29 cellular contexts compared by ENCODE assay signal in genomic region chr9:122144006-122144405, GRCh38. TPM values are rescaled to one million over a fixed set of nuclear protein-coding genes. Genes with fewer than 3 reads are reported as not detected.
"Had no signal": no experiment of that assay in that cellular context is flagged by ENCODE, and none has a peak within 500 bp of the region (broad histone marks: within the 10 kb centered on the region; RNA-seq: fewer than 3 reads in every experiment).

No MANE protein-coding gene starts in this region.

- H3K79me2 ChIP-seq: parathyroid adenoma had no signal

- ATAC-seq: activated naive CD8-positive, alpha-beta T cell treated with anti-CD3 and anti-CD28 coated beads, Interleukin-2, amount 50 U/mL, for 24 hours; activated T-cell treated with anti-CD3 and anti-CD28 coated beads, Interleukin-2, amount 50 U/mL, for 4 hours; activated T-helper 17 cell treated with anti-CD3 and anti-CD28 coated beads, Interleukin-2, amount 50 U/mL, for 72 hours; gastrocnemius medialis; psoas muscle; WTC11 had no signal

- H3K4me2 ChIP-seq: hepatocyte, neural progenitor cell had no signal

- H3K27me3 ChIP-seq: breast epithelium, gastrocnemius medialis, hepatocyte, spleen, testis, transverse colon had no signal

- H3K4me1 ChIP-seq: breast epithelium, neural progenitor cell, parathyroid adenoma had no signal

- H3K27ac ChIP-seq: breast epithelium, hepatocyte, neural progenitor cell, parathyroid adenoma, psoas muscle, spleen, testis, transverse colon had no signal

- H3K9ac ChIP-seq: neural progenitor cell, parathyroid adenoma had no signal

- H2AFZ ChIP-seq: hepatocyte, neural progenitor cell, parathyroid adenoma had no signal

- H3K36me3 ChIP-seq: breast epithelium, neural progenitor cell had no signal

- H3K9me3 ChIP-seq: breast epithelium, gastrocnemius medialis, psoas muscle, spleen, testis, transverse colon had no signal

- H3K4me3 ChIP-seq: breast epithelium, gastrocnemius medialis, hepatocyte, neural progenitor cell, psoas muscle, spleen, testis, transverse colon had no signal

- DNase-seq: activated CD4-positive, alpha-beta memory T cell treated with anti-CD3 and anti-CD28 coated beads, Interleukin-2, amount 10 ng/mL, durations not matched to agents 7 days and 5 days; activated CD4-positive, alpha-beta T cell treated with anti-CD3 and anti-CD28 coated beads for 1 hour; activated CD4-positive, alpha-beta T cell treated with anti-CD3 and anti-CD28 coated beads, Interleukin-2, amount 10 ng/mL, durations not matched to agents 7 days and 5 days; activated naive CD8-positive, alpha-beta T cell treated with anti-CD3 and anti-CD28 coated beads, Interleukin-2, amount 50 U/mL, for 24 hours; activated T-cell treated with anti-CD3 and anti-CD28 coated beads, Interleukin-2, amount 50 U/mL, for 4 hours; amygdala; central memory CD4-positive, alpha-beta T cell; effector CD4-positive, alpha-beta T cell; gastrocnemius medialis; glutamatergic neuron; islet precursor cell; naive B cell; occipital lobe; psoas muscle; spleen; stimulated activated naive CD4-positive, alpha-beta T cell treated with Interleukin-2 at 50 U/mL for 16 hours; testis; transverse colon had no signal

RNA-seq across cellular contexts. Expression of gene MORN5, which starts 15.7 kb away (rescaled TPM):
- total RNA-seq: activated CD4-positive, alpha-beta memory T cell treated with anti-CD3 and anti-CD28 coated beads, Interleukin-2, amount 10 ng/mL, durations not matched to agents 7 days and 5 days; activated CD4-positive, alpha-beta T cell treated with anti-CD3 and anti-CD28 coated beads, Interleukin-2, amount 10 ng/mL, durations not matched to agents 7 days and 5 days; activated T-cell treated with anti-CD3 and anti-CD28 coated beads, Interleukin-2, amount 50 U/mL, for 4 hours; activated T-helper 17 cell treated with anti-CD3 and anti-CD28 coated beads, Interleukin-2, amount 50 U/mL, for 72 hours; breast epithelium; dermis blood vessel endothelial cell; epithelial cell of proximal tubule; gastrocnemius medialis; hepatocyte; lower leg skin; mesothelial cell of epicardium; psoas muscle; T-helper 2 cell treated with Interferon-gamma antibody and Interleukin-4, amounts not matched to agents 100 ng/mL and 5 ng/mL, for 36 hours; WTC11 had no signal
- polyA plus RNA-seq: psoas muscle, spleen had no signal
